Comparison of ENCODE assay signal across 9 cellular contexts in the genomic region with DNA sequence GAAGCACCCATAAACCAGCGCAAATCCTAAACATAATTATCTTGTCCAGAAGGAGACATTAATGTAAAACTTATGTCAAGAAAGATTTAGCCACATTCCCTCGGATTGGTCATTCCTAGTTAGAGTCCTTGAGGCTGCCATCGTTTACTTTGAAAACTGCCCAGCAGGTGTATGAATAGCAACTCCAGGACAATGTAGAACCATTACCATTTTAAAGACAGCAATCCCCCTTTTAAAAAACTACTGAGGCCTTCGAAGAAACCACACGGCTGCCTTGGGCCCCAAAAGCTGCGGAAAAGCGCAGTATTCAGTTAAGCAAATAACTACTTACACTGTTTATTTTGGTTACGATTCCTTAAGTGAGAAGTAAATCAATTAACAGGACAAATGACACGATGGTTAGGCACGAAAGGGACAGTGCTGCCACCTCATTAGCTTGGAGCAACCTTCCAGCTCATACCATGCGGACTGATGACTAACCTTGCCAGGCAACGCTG. TPM values are rescaled to one million over a fixed set of nuclear protein-coding genes. Genes with fewer than 3 reads are reported as not detected.
DNase-seq lines count a peak whose midpoint lies in the region; ATAC-seq and TF ChIP-seq lines count a peak whose summit lies in the region.
"Had no signal": no experiment of that assay in that cellular context is flagged by ENCODE, and none has a peak within 500 bp of the region (broad histone marks: within the 10 kb centered on the region; RNA-seq: fewer than 3 reads in every experiment).

No MANE protein-coding gene starts in this region.

- peaks cover 38% of the 10 kb centered on the region for H3K27me3 Mint-ChIP-seq in activated naive CD4-positive, alpha-beta T cell treated with anti-CD3 and anti-CD28 coated beads, Interleukin-2, amount 50 U/mL, for 24 hours
- H3K27me3 Mint-ChIP-seq in activated naive CD4-positive, alpha-beta T cell treated with anti-CD3 and anti-CD28 coated beads for 36 hours (ENCODE audit: low read depth), result peaks cover 43% of the 10 kb centered on the region
- H3K27me3 Mint-ChIP-seq in chondrocyte (ENCODE audit: low read depth), result no peaks in the 10 kb centered on the region

- H3K36me3 ChIP-seq in lower lobe of right lung (no peaks in the 10 kb centered on the region), urinary bladder (ENCODE audit: insufficient read depth) (no peaks in the 10 kb centered on the region)

- 41% methylated on average over 12 of the region's 12 CpGs for WGBS in urinary bladder

- no peaks in the 10 kb centered on the region for H3K36me3 Mint-ChIP-seq in activated naive CD4-positive, alpha-beta T cell treated with anti-CD3 and anti-CD28 coated beads, Interleukin-2, amount 50 U/mL, for 24 hours
- H3K36me3 Mint-ChIP-seq in activated naive CD4-positive, alpha-beta T cell treated with anti-CD3 and anti-CD28 coated beads for 36 hours (ENCODE audit: low read depth), result no peaks in the 10 kb centered on the region
- no peaks in the 10 kb centered on the region for H3K36me3 Mint-ChIP-seq in chondrocyte (ENCODE audit: low read depth)
- H3K36me3 Mint-ChIP-seq: IgD-negative memory B cell had no signal

- H3K4me1 ChIP-seq in lower lobe of right lung (peaks cover 29% of the 10 kb centered on the region), urinary bladder (ENCODE audit: insufficient read depth) (no peaks in the 10 kb centered on the region)

- H3K27ac ChIP-seq in lower lobe of right lung, result peak overlapping the region; percentile 94
- no peak overlapping the region for H3K27ac ChIP-seq in urinary bladder (ENCODE audit: low read depth)

- H3K4me3 ChIP-seq in lower lobe of right lung (peak overlapping the region; percentile 80), urinary bladder (ENCODE audit: low read depth, low read length) (peak overlapping the region; percentile 61)

- H3K9me3 ChIP-seq in lower lobe of right lung, result no peaks in the 10 kb centered on the region

- no peaks in the 10 kb centered on the region for H3K9me3 Mint-ChIP-seq in activated naive CD4-positive, alpha-beta T cell treated with anti-CD3 and anti-CD28 coated beads, Interleukin-2, amount 50 U/mL, for 24 hours
- H3K9me3 Mint-ChIP-seq in activated naive CD4-positive, alpha-beta T cell treated with anti-CD3 and anti-CD28 coated beads for 36 hours, result no peaks in the 10 kb centered on the region
- H3K9me3 Mint-ChIP-seq in chondrocyte (ENCODE audit: low read depth), result no peaks in the 10 kb centered on the region
- H3K9me3 Mint-ChIP-seq: IgD-negative memory B cell had no signal

- peak; percentile 12 for TF ChIP-seq CTCF in chondrocyte (IDR thresholded peaks at IDR 0.05)
- no peak for TF ChIP-seq CTCF in lower lobe of right lung (IDR thresholded peaks at IDR 0.05)

- DNase-seq in activated naive CD4-positive, alpha-beta T cell treated with anti-CD3 and anti-CD28 coated beads for 36 hours, result no peak
- DNase-seq in chondrocyte (ENCODE audit: low spot score) (no peak), lower lobe of right lung (no peak), NCI-H1436 treated with DMSO at 0.1 percent for 48 hours (lab: John Stamatoyannopoulos, UW) (no peak), NCI-H1105 treated with DMSO at 0.1 percent for 48 hours (lab: John Stamatoyannopoulos, UW) (no peak)

- H3K4me1 Mint-ChIP-seq in activated naive CD4-positive, alpha-beta T cell treated with anti-CD3 and anti-CD28 coated beads, Interleukin-2, amount 50 U/mL, for 24 hours, result peaks cover 12% of the 10 kb centered on the region
- H3K4me1 Mint-ChIP-seq in activated naive CD4-positive, alpha-beta T cell treated with anti-CD3 and anti-CD28 coated beads for 36 hours (ENCODE audit: low read depth), result peaks cover 9% of the 10 kb centered on the region
- peaks cover 34% of the 10 kb centered on the region for H3K4me1 Mint-ChIP-seq in chondrocyte (ENCODE audit: low read depth)

- H3K27me3 ChIP-seq in lower lobe of right lung (ENCODE audit: low read depth), result no peaks in the 10 kb centered on the region

- ATAC-seq in lower lobe of right lung (no peak), GM19023 (IDR thresholded peaks at IDR 0.05; ENCODE audit: unreplicated experiment) (no peak)

- H3K4me3 Mint-ChIP-seq in activated naive CD4-positive, alpha-beta T cell treated with anti-CD3 and anti-CD28 coated beads, Interleukin-2, amount 50 U/mL, for 24 hours, result peak overlapping the region; percentile 85
- H3K4me3 Mint-ChIP-seq in activated naive CD4-positive, alpha-beta T cell treated with anti-CD3 and anti-CD28 coated beads for 36 hours, result no peak overlapping the region
- H3K4me3 Mint-ChIP-seq in chondrocyte (ENCODE audit: unreplicated experiment), result peak overlapping the region; percentile 99

- intact Hi-C loops in activated naive CD4-positive, alpha-beta T cell treated with anti-CD3 and anti-CD28 coated beads for 36 hours (cut with micrococcal nuclease), result loop anchor here (2.0 to 5.0 kb wide), 3 partner anchors 73 to 168 kb away; no protein-coding TSS in a partner anchor
- intact Hi-C loops in lower lobe of right lung (cut with DNase I), result no loop called here

- no peak overlapping the region for H3K27ac Mint-ChIP-seq in activated naive CD4-positive, alpha-beta T cell treated with anti-CD3 and anti-CD28 coated beads, Interleukin-2, amount 50 U/mL, for 24 hours
- no peak overlapping the region for H3K27ac Mint-ChIP-seq in activated naive CD4-positive, alpha-beta T cell treated with anti-CD3 and anti-CD28 coated beads for 36 hours
- peak overlapping the region; percentile 99 for H3K27ac Mint-ChIP-seq in chondrocyte (ENCODE audit: unreplicated experiment)
- H3K27ac Mint-ChIP-seq: IgD-negative memory B cell had no signal

- CTCF ChIA-PET in activated naive CD4-positive, alpha-beta T cell treated with anti-CD3 and anti-CD28 coated beads for 36 hours (lab: Charles Lee), result no interaction called here

RNA-seq across cellular contexts. Expression of a gene that starts 0.8 kb away (rescaled TPM):
- total RNA-seq in activated naive CD4-positive, alpha-beta T cell treated with anti-CD3 and anti-CD28 coated beads for 36 hours, result under 1 TPM in 1 of 2 experiments, not detected in 1; 0.07 TPM
- 49.7 to 71.5 TPM (median 65.5 TPM) in 3 replicates for total RNA-seq in chondrocyte
- total RNA-seq in lower lobe of right lung, result 89.0 TPM
- 36.6 TPM for total RNA-seq in urinary bladder
- 13.3 TPM for polyA plus RNA-seq in urinary bladder
- polyA plus RNA-seq: IgD-negative memory B cell had no signal

Comparison
In these comparisons a context has a peak if more than half of its experiments do, and no peak if none do; other contexts are left out.
1. RNA of a gene that starts 0.8 kb away (total RNA-seq): 89.0 TPM in lower lobe of right lung (single experiment), 49.7 to 71.5 TPM in chondrocyte and 36.6 TPM in urinary bladder (single experiment); 0.07 TPM in activated naive CD4-positive, alpha-beta T cell treated with anti-CD3 and anti-CD28 coated beads for 36 hours; every median in the first group is over 10 times any median in the second.